Comparison of ENCODE assay signal across 8 cellular contexts in genomic region chr19:17309198-17309961, GRCh38. TPM values are rescaled to one million over a fixed set of nuclear protein-coding genes. Genes with fewer than 3 reads are reported as not detected.
A peak's percentile ranks its signal among the peaks of the same experiment; 100 is the strongest.
DNase-seq lines count a peak whose midpoint lies in the region; ATAC-seq and TF ChIP-seq lines count a peak whose summit lies in the region.

TSS of gene DDA1 (plus strand) at chr19:17309563. CDS start at chr19:17309655, 92 bp downstream.

- no peak for TF ChIP-seq CTCF in GM12864 (IDR thresholded peaks at IDR 0.05; ENCODE audit: low read depth, low read length, missing control alignments)
- no peak for TF ChIP-seq CTCF in type B pancreatic cell (conservative IDR thresholded peaks at IDR 0.05)

- peak within 1 kb of the TSS; percentile 72 for H4K12ac ChIP-seq in trophoblast cell (ENCODE audit: low read depth, low read length)

- H3K79me1 ChIP-seq in trophoblast cell (ENCODE audit: low read length) = peaks cover 24% of the 10 kb centered on the region

- H4K91ac ChIP-seq in trophoblast cell (ENCODE audit: low read depth, low read length) = peak within 1 kb of the TSS; percentile 87

- peaks cover 4% of the 10 kb centered on the region for H3K9me3 ChIP-seq in trophoblast cell (ENCODE audit: insufficient read depth, low read depth, low read length)

- H3K4me1 Mint-ChIP-seq in T-cell (peaks cover 41 to 51% (median 51%) of the 10 kb centered on the region in 3 donors), type B pancreatic cell (ENCODE audit: unreplicated experiment) (peaks cover 28% of the 10 kb centered on the region)

- no peak within 1 kb of the TSS for H3K27ac ChIP-seq in adipose tissue (ENCODE audit: low read depth, low read length)
- peak within 1 kb of the TSS; percentile 86 for H3K27ac ChIP-seq in trophoblast cell (ENCODE audit: low read depth, low read length)

- H3K23ac ChIP-seq in trophoblast cell (ENCODE audit: low read length) = no peak within 1 kb of the TSS

- H3K36me3 Mint-ChIP-seq in T-cell = peaks cover 4% of the 10 kb centered on the region
- H3K36me3 Mint-ChIP-seq in type B pancreatic cell = peaks cover 7% of the 10 kb centered on the region

- H3K4me3 Mint-ChIP-seq in T-cell (peak within 1 kb of the TSS; percentile 93 to 98 (median 96)), type B pancreatic cell (peak within 1 kb of the TSS; percentile 99)

- peak within 1 kb of the TSS; percentile 85 for H3K14ac ChIP-seq in trophoblast cell (ENCODE audit: low read length)

- H2BK5ac ChIP-seq in trophoblast cell (ENCODE audit: low read depth, low read length, poor library complexity) = peak within 1 kb of the TSS; percentile 65

- H2BK12ac ChIP-seq in trophoblast cell (ENCODE audit: low read length) = peak within 1 kb of the TSS; percentile 27

- H3K4me3 ChIP-seq in GM12864 (ENCODE audit: low read depth, low read length) (peak within 1 kb of the TSS; percentile 75), trophoblast cell (ENCODE audit: low read depth, low read length) (peak within 1 kb of the TSS; percentile 96)

- H3K27me3 Mint-ChIP-seq in T-cell (no peaks in the 10 kb centered on the region), type B pancreatic cell (no peaks in the 10 kb centered on the region)

- peak within 1 kb of the TSS; percentile 76 for H3K4ac ChIP-seq in trophoblast cell (ENCODE audit: low read depth, low read length)

- H3K36me3 ChIP-seq in trophoblast cell (ENCODE audit: control insufficient read depth in 1 of 2, insufficient read depth in 2 of 2, low read length in 2 of 2) = peaks cover 13 to 20% of the 10 kb centered on the region in 2 experiments

- CTCF ChIA-PET in T-cell (lab: Charles Lee) = interaction anchor here in 1 of 2 donors (0.6 to 1.6 kb wide), 11 partner anchors 9 to 647 kb away, joined by 3 to 20 read pairs (median 5); partner anchors contain the start of genes BABAM1, BST2 and MVB12A

- peak within 1 kb of the TSS; percentile 91 for H3K18ac ChIP-seq in trophoblast cell (ENCODE audit: low read length)

- peaks cover 33 to 45% of the 10 kb centered on the region in 2 experiments for H3K4me1 ChIP-seq in trophoblast cell (ENCODE audit: control insufficient read depth in 1 of 2, insufficient read depth in 2 of 2, low read length in 2 of 2)

- H4K8ac ChIP-seq in trophoblast cell (ENCODE audit: low read depth, low read length) = peak within 1 kb of the TSS; percentile 91

- H2BK120ac ChIP-seq in trophoblast cell (ENCODE audit: insufficient read depth, low read length, poor library complexity) = peak within 1 kb of the TSS; percentile 67

- H3K79me2 ChIP-seq in trophoblast cell (ENCODE audit: control insufficient read depth, insufficient read depth, low read length, poor library complexity) = peaks cover 21% of the 10 kb centered on the region

- WGBS in adipose tissue, 3 donors = 0 to 1% (median 0%) methylated on average over 46 of the region's 46 CpGs
- no CpG with 5 or more reads among the region's 46 CpGs for WGBS in trophoblast cell (ENCODE audit: extremely low coverage, insufficient coverage, insufficient read length)

- H3K27ac Mint-ChIP-seq in T-cell (peak within 1 kb of the TSS; percentile 91 to 94), type B pancreatic cell (peak within 1 kb of the TSS; percentile 96)

- peak within 1 kb of the TSS; percentile 90 for H3K9ac ChIP-seq in trophoblast cell (ENCODE audit: low read length)

- intact Hi-C loops in cardiac septum (cut with DNase I) = no loop called here

- POLR2A ChIA-PET in T-cell (lab: Charles Lee) = interaction anchor here (0.5 to 1.2 kb wide), 9 partner anchors 19 to 747 kb away, joined by 3 to 8 read pairs (median 3); partner anchors contain the start of genes BABAM1 (in 2 of the 2) and MVB12A (in 1 of the 2)

- H2AK5ac ChIP-seq in trophoblast cell (ENCODE audit: low read length) = peak within 1 kb of the TSS; percentile 31

- H3K9me3 Mint-ChIP-seq in T-cell (no peaks in the 10 kb centered on the region), type B pancreatic cell (no peaks in the 10 kb centered on the region)

- peak within 1 kb of the TSS; percentile 75 for H3K4me2 ChIP-seq in trophoblast cell (ENCODE audit: low read length)

- H2AFZ ChIP-seq in trophoblast cell (ENCODE audit: insufficient read depth, low read length, poor library complexity) = peak within 1 kb of the TSS; percentile 83

- peak; percentile 100 for DNase-seq in GM12864 (ENCODE audit: low read depth)
- peak; percentile 98 for DNase-seq in NCI-H1436 treated with DMSO at 0.1 percent for 48 hours (lab: John Stamatoyannopoulos, UW)
- peak; percentile 92 to 100 (median 99) for DNase-seq in T-cell
- peak; percentile 100 for DNase-seq in cardiac septum (ENCODE audit: low spot score)
- peak; percentile 100 for DNase-seq in trophoblast cell
- DNase-seq in type B pancreatic cell (ENCODE audit: extremely low spot score, unreplicated experiment) = peak; percentile 97

- ATAC-seq in HG02798 (IDR thresholded peaks at IDR 0.05; ENCODE audit: poor library complexity, unreplicated experiment) (peak; percentile 73), T-cell (replicated peaks in 1 of 4) (peak; percentile 84 to 87 (median 86))

- no peaks in the 10 kb centered on the region for H3K27me3 ChIP-seq in trophoblast cell (ENCODE audit: insufficient read depth, low read length)

RNA-seq across cellular contexts. Expression of gene DDA1, which starts in this region (rescaled TPM):
- total RNA-seq in T-cell = 10 to 100 TPM; 37.3 to 51.7 (median 42.0) TPM
- polyA plus RNA-seq in adipose tissue = 10 to 100 TPM; 19.7 to 90.1 (median 39.3) TPM
- total RNA-seq in cardiac septum = 38.8 TPM
- 196 and 214 TPM in 2 replicates for polyA plus RNA-seq in trophoblast cell (2013)
- total RNA-seq in type B pancreatic cell (ENCODE audit: low replicate concordance) = 38.7 and 46.0 TPM in 2 replicates
